ENCODE assay signal across 8 cellular contexts in genomic region chr17:65385071-65385470, GRCh38.
"Had no signal": no experiment of that assay in that cellular context is flagged by ENCODE, and none has a peak within 500 bp of the region (broad histone marks: within the 10 kb centered on the region; RNA-seq: fewer than 3 reads in every experiment).

No MANE protein-coding gene starts in this region.

- H3K4me1 ChIP-seq: HAP-1 had no signal

- H3K27ac ChIP-seq: HL-60 had no signal

- FAIRE-seq: HepG2 had no signal

- DNase-seq: H7, HFFc6, KG1 had no signal

- H3K4me3 ChIP-seq: GM23338, HAP-1 had no signal

- H3K4me2 ChIP-seq: GM23338 had no signal

- ATAC-seq: GM23338, HCT116, HepG2 had no signal

- H2AFZ ChIP-seq: GM23338 had no signal

- H3K36me3 ChIP-seq: HAP-1 had no signal
